12 cellular contexts compared by ENCODE assay signal in the genomic region with DNA sequence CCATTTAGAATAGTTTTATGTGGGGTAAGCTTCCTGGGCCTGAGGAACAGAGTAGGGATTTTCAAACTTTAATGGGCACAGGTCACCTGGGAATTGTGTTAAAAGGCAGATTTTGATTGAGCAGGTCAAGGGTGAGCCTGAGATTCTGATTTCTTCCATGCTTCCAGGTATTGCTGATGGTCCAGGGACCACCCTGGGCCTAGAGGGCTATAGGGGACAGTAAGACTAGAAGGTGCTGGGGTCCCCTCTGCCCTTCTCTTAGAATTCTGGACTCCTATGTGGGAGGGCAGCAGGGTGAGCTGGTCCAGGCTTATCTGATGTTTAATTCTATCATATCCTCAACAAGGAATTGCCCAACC. TPM values are rescaled to one million over a fixed set of nuclear protein-coding genes. Genes with fewer than 3 reads are reported as not detected.
A peak's percentile ranks its signal among the peaks of the same experiment; 100 is the strongest.
DNase-seq lines count a peak whose midpoint lies in the region; ATAC-seq and TF ChIP-seq lines count a peak whose summit lies in the region.
"Had no signal": no experiment of that assay in that cellular context is flagged by ENCODE, and none has a peak within 500 bp of the region (broad histone marks: within the 10 kb centered on the region; RNA-seq: fewer than 3 reads in every experiment).

No MANE protein-coding gene starts in this region.

- intact Hi-C loops in left colon (cut with DNase I, micrococcal nuclease), result loop anchor here in 1 of 2 donors (10.0 kb wide), 1 partner anchor 212 kb away; the partner anchor contains the start of gene DHX16

- H3K27me3 ChIP-seq in DOHH2 (ENCODE audit: control insufficient read depth, low read length), result no peaks in the 10 kb centered on the region
- H3K27me3 ChIP-seq in SJCRH30, result no peaks in the 10 kb centered on the region
- H3K27me3 ChIP-seq in hepatocyte, result no peaks in the 10 kb centered on the region
- H3K27me3 ChIP-seq in rectal smooth muscle tissue (ENCODE audit: control insufficient read depth, insufficient read depth, low read length), result no peaks in the 10 kb centered on the region

- H4K20me1 ChIP-seq in DOHH2 (ENCODE audit: control insufficient read depth, insufficient read depth, low read depth, low read length) (peaks cover 4% of the 10 kb centered on the region; the same call in 1 of the 2 replicates), hepatocyte (ENCODE audit: insufficient read depth, poor library complexity, severe bottlenecking) (peaks cover 36% of the 10 kb centered on the region)

- H3K9me2 ChIP-seq in DOHH2 (replicated peaks; ENCODE audit: control insufficient read depth, low read length), result no peaks in the 10 kb centered on the region
- no peaks in the 10 kb centered on the region for H3K9me2 ChIP-seq in hepatocyte (replicated peaks; ENCODE audit: insufficient read depth)

- H3K4me3 ChIP-seq in DOHH2 (ENCODE audit: low read length) (no peak overlapping the region), SJCRH30 (peak overlapping the region; percentile 68), hepatocyte (no peak overlapping the region), rectal smooth muscle tissue (ENCODE audit: low read length) (no peak overlapping the region)

- H3K4me2 ChIP-seq in DOHH2 (ENCODE audit: low read length) (peak overlapping the region; percentile 98), hepatocyte (peak overlapping the region; percentile 95)

- no peaks in the 10 kb centered on the region; the same call in 1 of the 2 replicates for H3K36me3 ChIP-seq in DOHH2 (ENCODE audit: control insufficient read depth, low read length)
- peaks cover 18% of the 10 kb centered on the region for H3K36me3 ChIP-seq in SJCRH30
- no peaks in the 10 kb centered on the region for H3K36me3 ChIP-seq in hepatocyte (replicated peaks; ENCODE audit: insufficient read depth, low read depth)
- peaks cover 17% of the 10 kb centered on the region for H3K36me3 ChIP-seq in rectal smooth muscle tissue (ENCODE audit: control insufficient read depth, insufficient read depth, low read length)

- H3K4me1 ChIP-seq in DOHH2 (ENCODE audit: control insufficient read depth, low read length), result peaks cover 51% of the 10 kb centered on the region
- H3K4me1 ChIP-seq in SJCRH30, result peaks cover 36% of the 10 kb centered on the region
- H3K4me1 ChIP-seq in hepatocyte (ENCODE audit: insufficient read depth), result peaks cover 35% of the 10 kb centered on the region
- peaks cover 23% of the 10 kb centered on the region for H3K4me1 ChIP-seq in rectal smooth muscle tissue (ENCODE audit: control insufficient read depth, insufficient read depth, low read length)

- H2AFZ ChIP-seq in hepatocyte, result no peak overlapping the region

- H3K9ac ChIP-seq in rectal smooth muscle tissue (ENCODE audit: low read length), result no peak overlapping the region

- peaks cover 15% of the 10 kb centered on the region for H3F3A ChIP-seq in DOHH2 (ENCODE audit: control insufficient read depth, insufficient read depth)

- H3K79me2 ChIP-seq in DOHH2 (ENCODE audit: control insufficient read depth, low read length) (peaks cover 21% of the 10 kb centered on the region), hepatocyte (peaks cover 65% of the 10 kb centered on the region)

- H3K27ac ChIP-seq in DOHH2 (ENCODE audit: low read depth, low read length) (no peak overlapping the region), SJCRH30 (peak overlapping the region; percentile 94), hepatocyte (peak overlapping the region; percentile 100), rectal smooth muscle tissue (ENCODE audit: low read depth, low read length) (peak overlapping the region; percentile 90)

- no peaks in the 10 kb centered on the region for H3K9me3 ChIP-seq in DOHH2 (ENCODE audit: control insufficient read depth, insufficient read depth, low read length)
- no peaks in the 10 kb centered on the region for H3K9me3 ChIP-seq in SJCRH30 (replicated peaks)
- H3K9me3 ChIP-seq in hepatocyte (ENCODE audit: low read depth), result no peaks in the 10 kb centered on the region

- DNase-seq in SJCRH30, result no peak
- no peak for DNase-seq in hepatocyte (ENCODE audit: low spot score)
- DNase-seq in GOT3 (lab: John Stamatoyannopoulos, UW), result no peak
- no peak for DNase-seq in H4 (ENCODE audit: low spot score)
- DNase-seq in left colon, result no peak
- DNase-seq: activated CD8-positive, alpha-beta memory T cell treated with anti-CD3 and anti-CD28 coated beads, Interleukin-2, amount 10 ng/mL, durations not matched to agents 7 days and 5 days; NCI-H510A treated with DMSO at 0.1 percent for 48 hours; stimulated activated CD8-positive, alpha-beta memory T cell treated with anti-CD3 and anti-CD28 coated beads, Interleukin-4, amount 100 ng/mL, for 48 hours had no signal

- ATAC-seq in GM21825 (IDR thresholded peaks at IDR 0.05; ENCODE audit: unreplicated experiment) (no peak), left colon (no peak)
- ATAC-seq: activated CD8-positive, alpha-beta memory T cell treated with anti-CD3 and anti-CD28 coated beads, Interleukin-2, amount 10 ng/mL, durations not matched to agents 7 days and 5 days had no signal

- TF ChIP-seq CTCF in DOHH2 (IDR thresholded peaks at IDR 0.05; ENCODE audit: low read depth, low read length, poor library complexity, severe bottlenecking) (no peak), hepatocyte (IDR thresholded peaks at IDR 0.05; ENCODE audit: poor library complexity) (no peak)

RNA-seq across cellular contexts. Expression of gene DDR1, which starts 2.6 kb away (rescaled TPM):
- 73.2 and 80.9 TPM in 2 replicates for total RNA-seq in SJCRH30 (2014; rRNA removed; shearing (Covaris generic))
- 67.4 and 94.4 TPM in 2 replicates for total RNA-seq in hepatocyte
- polyA plus RNA-seq in hepatocyte, result 94.4 and 104 TPM in 2 replicates
- total RNA-seq in H4 (2014; rRNA removed; shearing (Covaris generic)), result 16.0 and 30.1 TPM in 2 replicates
- 100 to 1,000 TPM; 297 to 333 TPM for total RNA-seq in left colon

RNA-seq across cellular contexts. Expression of gene GTF2H4, which starts 21.1 kb away (rescaled TPM):
- total RNA-seq in SJCRH30 (2014; rRNA removed; shearing (Covaris generic)), result 15.1 and 24.2 TPM in 2 replicates
- total RNA-seq in hepatocyte, result 15.2 and 26.0 TPM in 2 replicates
- 13.6 and 14.0 TPM in 2 replicates for polyA plus RNA-seq in hepatocyte
- 8.4 and 8.5 TPM in 2 replicates for total RNA-seq in H4 (2014; rRNA removed; shearing (Covaris generic))
- total RNA-seq in left colon, result 10 to 100 TPM; 18.3 to 34.4 TPM

RNA-seq across cellular contexts. Expression of gene VARS2, which starts 27.2 kb away (rescaled TPM):
- total RNA-seq in SJCRH30 (2014; rRNA removed; shearing (Covaris generic)), result 21.3 and 23.5 TPM in 2 replicates
- 23.1 and 36.9 TPM in 2 replicates for total RNA-seq in hepatocyte
- polyA plus RNA-seq in hepatocyte, result 20.8 and 21.6 TPM in 2 replicates
- total RNA-seq in H4 (2014; rRNA removed; shearing (Covaris generic)), result 10.5 and 17.6 TPM in 2 replicates
- total RNA-seq in left colon, result 10 to 100 TPM; 17.7 to 34.8 TPM

RNA-seq across cellular contexts. Expression of gene SFTA2, which starts 45.1 kb away (rescaled TPM):
- total RNA-seq in SJCRH30 (2014; rRNA removed; shearing (Covaris generic)), result not detected in 2 replicates
- 1.1 TPM in 1 of 2 replicates, not detected in the other for total RNA-seq in hepatocyte
- polyA plus RNA-seq in hepatocyte, result 8.8 and 9.5 TPM in 2 replicates
- total RNA-seq in H4 (2014; rRNA removed; shearing (Covaris generic)), result not detected in 2 replicates
- not detected for total RNA-seq in left colon
- total RNA-seq: activated CD8-positive, alpha-beta memory T cell treated with anti-CD3 and anti-CD28 coated beads, Interleukin-2, amount 10 ng/mL, durations not matched to agents 7 days and 5 days; renal cortical epithelial cell had no signal

RNA-seq across cellular contexts. Expression of gene MUCL3, which starts 53.9 kb away (rescaled TPM):
- not detected in 2 replicates for total RNA-seq in SJCRH30 (2014; rRNA removed; shearing (Covaris generic))
- total RNA-seq in hepatocyte (0.04 and 0.13 TPM in 2 replicates), left colon (not detected)
- polyA plus RNA-seq in hepatocyte, result 0.11 and 0.34 TPM in 2 replicates
- total RNA-seq in H4 (2014; rRNA removed; shearing (Covaris generic)), result not detected in 2 replicates
- total RNA-seq: activated CD8-positive, alpha-beta memory T cell treated with anti-CD3 and anti-CD28 coated beads, Interleukin-2, amount 10 ng/mL, durations not matched to agents 7 days and 5 days; renal cortical epithelial cell had no signal
